ENCODE assay signal across 12 cellular contexts in genomic region chr1:200512191-200512590, GRCh38.
A peak's percentile ranks its signal among the peaks of the same experiment; 100 is the strongest.
DNase-seq lines count a peak whose midpoint lies in the region; FAIRE-seq and TF ChIP-seq lines count a peak whose summit lies in the region.
"Had no signal": no experiment of that assay in that cellular context is flagged by ENCODE, and none has a peak within 500 bp of the region (broad histone marks: within the 10 kb centered on the region; RNA-seq: fewer than 3 reads in every experiment).

No MANE protein-coding gene starts in this region.

- no peak for FAIRE-seq in HTR-8/SVneo (lab: Jason Lieb, UNC)

- no peaks in the 10 kb centered on the region for H3K4me1 ChIP-seq in colonic mucosa

- H3K4me3 Mint-ChIP-seq in activated T-helper 1 cell treated with anti-CD3 and anti-CD28 coated beads, Interleukin-12 subunit alpha, Interleukin-12 subunit beta, Interleukin-2, Interleukin-4 antibody, amounts not matched to agents 30 ng/mL and 10 ng/mL and 1 ng/mL, durations not matched to agents 14 hours and 24 hours and 36 hours, result no peak overlapping the region
- H3K4me3 Mint-ChIP-seq: CD4-positive, alpha-beta memory T cell had no signal

- H3K36me3 ChIP-seq in kidney epithelial cell (ENCODE audit: control insufficient read depth, insufficient read depth, low read length) (no peaks in the 10 kb centered on the region), colonic mucosa (no peaks in the 10 kb centered on the region)

- no peaks in the 10 kb centered on the region for H3K36me3 Mint-ChIP-seq in activated T-helper 1 cell treated with anti-CD3 and anti-CD28 coated beads, Interleukin-12 subunit alpha, Interleukin-12 subunit beta, Interleukin-2, Interleukin-4 antibody, amounts not matched to agents 30 ng/mL and 10 ng/mL and 1 ng/mL, durations not matched to agents 14 hours and 24 hours and 36 hours (ENCODE audit: low read depth)
- H3K36me3 Mint-ChIP-seq: CD4-positive, alpha-beta memory T cell had no signal

- H3K27me3 Mint-ChIP-seq in activated T-helper 1 cell treated with anti-CD3 and anti-CD28 coated beads, Interleukin-12 subunit alpha, Interleukin-12 subunit beta, Interleukin-2, Interleukin-4 antibody, amounts not matched to agents 30 ng/mL and 10 ng/mL and 1 ng/mL, durations not matched to agents 14 hours and 24 hours and 36 hours (ENCODE audit: insufficient read depth), result peaks cover 17% of the 10 kb centered on the region

- no peak overlapping the region for H3K27ac Mint-ChIP-seq in activated T-helper 1 cell treated with anti-CD3 and anti-CD28 coated beads, Interleukin-12 subunit alpha, Interleukin-12 subunit beta, Interleukin-2, Interleukin-4 antibody, amounts not matched to agents 30 ng/mL and 10 ng/mL and 1 ng/mL, durations not matched to agents 14 hours and 24 hours and 36 hours
- H3K27ac Mint-ChIP-seq: CD4-positive, alpha-beta memory T cell had no signal

- intact Hi-C loops in activated T-helper 1 cell treated with anti-CD3 and anti-CD28 coated beads, Interleukin-12 subunit alpha, Interleukin-12 subunit beta, Interleukin-2, Interleukin-4 antibody, amounts not matched to agents 30 ng/mL and 10 ng/mL and 1 ng/mL, durations not matched to agents 14 hours and 24 hours and 36 hours (cut with micrococcal nuclease), result loop anchor here (5.0 kb wide), 1 partner anchor 475 kb away; no protein-coding TSS in a partner anchor
- intact Hi-C loops in colonic mucosa (cut with DNase I), result no loop called here

- no peaks in the 10 kb centered on the region for H3K27me3 ChIP-seq in kidney epithelial cell (ENCODE audit: control insufficient read depth, insufficient read depth, low read length)
- H3K27me3 ChIP-seq in colonic mucosa, result no peaks in the 10 kb centered on the region

- H3K4me1 Mint-ChIP-seq in activated T-helper 1 cell treated with anti-CD3 and anti-CD28 coated beads, Interleukin-12 subunit alpha, Interleukin-12 subunit beta, Interleukin-2, Interleukin-4 antibody, amounts not matched to agents 30 ng/mL and 10 ng/mL and 1 ng/mL, durations not matched to agents 14 hours and 24 hours and 36 hours (ENCODE audit: low read depth), result peaks cover 4% of the 10 kb centered on the region

- H3K9me3 Mint-ChIP-seq in activated T-helper 1 cell treated with anti-CD3 and anti-CD28 coated beads, Interleukin-12 subunit alpha, Interleukin-12 subunit beta, Interleukin-2, Interleukin-4 antibody, amounts not matched to agents 30 ng/mL and 10 ng/mL and 1 ng/mL, durations not matched to agents 14 hours and 24 hours and 36 hours, result no peaks in the 10 kb centered on the region
- H3K9me3 Mint-ChIP-seq: CD4-positive, alpha-beta memory T cell had no signal

- in situ Hi-C loops in astrocyte of the cerebellum (cut with HindIII; ENCODE audit: low sequenced_read_pairs), result no loop called here

- TF ChIP-seq CTCF in astrocyte of the cerebellum (IDR thresholded peaks at IDR 0.05; ENCODE audit: low read depth, low read length, missing control alignments) (no peak), kidney epithelial cell (IDR thresholded peaks at IDR 0.05; ENCODE audit: insufficient read depth, low read length, poor library complexity, severe bottlenecking) (no peak), colonic mucosa (IDR thresholded peaks at IDR 0.05) (no peak)

- no peak overlapping the region for H3K9ac ChIP-seq in colonic mucosa (ENCODE audit: low read depth in 2 of 2, low read length in 2 of 2)

- H3K27ac ChIP-seq in colonic mucosa, result no peak overlapping the region

- DNase-seq in AG08395 (ENCODE audit: low spot score), result peak; percentile 79
- peak; percentile 36 for DNase-seq in HTR-8/SVneo (ENCODE audit: insufficient read length, low spot score)
- peak; percentile 77 for DNase-seq in astrocyte of the cerebellum (ENCODE audit: low read depth)
- DNase-seq in kidney epithelial cell (ENCODE audit: low read depth), result peak; percentile 87
- no peak for DNase-seq in germinal center (ENCODE audit: low spot score)
- no peak for DNase-seq in activated T-helper 1 cell treated with anti-CD3 and anti-CD28 coated beads, Interleukin-12 subunit alpha, Interleukin-12 subunit beta, Interleukin-2, Interleukin-4 antibody, amounts not matched to agents 30 ng/mL and 10 ng/mL and 1 ng/mL, durations not matched to agents 14 hours and 24 hours and 36 hours (ENCODE audit: low spot score)
- DNase-seq in NCI-H2081 (lab: John Stamatoyannopoulos, UW), result no peak
- no peak for DNase-seq in colonic mucosa
- DNase-seq: CD4-positive, alpha-beta memory T cell; MV-4-11; stimulated activated CD4-positive, alpha-beta T cell treated with anti-CD3 and anti-CD28 coated beads, Interleukin-1b, Interleukin-23, amount 100 ng/mL, for 48 hours; T-helper 1 cell had no signal

- no peaks in the 10 kb centered on the region for H3K9me3 ChIP-seq in colonic mucosa

- no peak overlapping the region for H3K4me3 ChIP-seq in astrocyte of the cerebellum (ENCODE audit: low read depth, low read length)
- no peak overlapping the region for H3K4me3 ChIP-seq in kidney epithelial cell (ENCODE audit: low read depth, low read length)
- no peak overlapping the region for H3K4me3 ChIP-seq in colonic mucosa

Comparison
In these comparisons a context has a peak if more than half of its experiments do, and no peak if none do; other contexts are left out.
1. DNase-seq: peak in AG08395 (single experiment), HTR-8/SVneo (single experiment), astrocyte of the cerebellum (single experiment) and kidney epithelial cell (single experiment); none in germinal center (single experiment), activated T-helper 1 cell treated with anti-CD3 and anti-CD28 coated beads, Interleukin-12 subunit alpha, Interleukin-12 subunit beta, Interleukin-2, Interleukin-4 antibody, amounts not matched to agents 30 ng/mL and 10 ng/mL and 1 ng/mL, durations not matched to agents 14 hours and 24 hours and 36 hours (single experiment), NCI-H2081 (0 of 2) and colonic mucosa (single experiment).